Comparison of ENCODE assay signal across 1 cellular context in the genomic region with DNA sequence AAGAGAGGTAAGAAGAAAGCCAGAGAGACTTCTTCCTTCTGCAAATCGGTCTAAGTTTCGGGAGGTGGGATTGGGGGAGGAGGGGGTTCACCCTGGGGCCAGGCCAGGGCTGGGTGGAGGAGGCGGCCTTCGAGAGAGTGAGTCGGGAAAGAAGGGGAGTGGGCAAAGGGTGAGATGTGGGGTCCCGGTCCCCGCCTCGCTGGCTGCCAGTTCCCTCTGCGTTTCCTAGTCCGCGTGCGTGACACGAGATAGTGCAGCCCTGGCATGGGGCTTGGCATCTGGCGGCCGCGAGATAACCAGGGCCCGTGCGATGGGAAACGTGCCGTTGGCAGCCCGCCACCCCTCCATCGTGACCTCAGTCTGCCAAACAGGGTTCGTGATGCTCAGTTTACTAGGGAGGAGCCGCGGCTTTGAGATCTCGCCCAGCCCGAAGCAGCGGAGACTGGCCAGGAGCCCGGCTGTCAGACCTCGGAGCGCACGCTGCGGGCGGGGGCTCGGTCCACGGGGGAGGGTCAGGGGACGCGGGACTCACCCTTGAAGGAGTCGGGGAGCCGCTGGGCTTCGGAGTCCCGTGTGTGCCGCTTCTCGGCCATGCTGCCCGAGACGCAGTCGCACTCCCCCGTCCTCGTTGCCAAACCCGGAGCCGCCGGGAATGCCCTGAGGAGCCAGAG.
TF ChIP-seq lines count a peak whose summit lies in the region.

A gene with protein sequence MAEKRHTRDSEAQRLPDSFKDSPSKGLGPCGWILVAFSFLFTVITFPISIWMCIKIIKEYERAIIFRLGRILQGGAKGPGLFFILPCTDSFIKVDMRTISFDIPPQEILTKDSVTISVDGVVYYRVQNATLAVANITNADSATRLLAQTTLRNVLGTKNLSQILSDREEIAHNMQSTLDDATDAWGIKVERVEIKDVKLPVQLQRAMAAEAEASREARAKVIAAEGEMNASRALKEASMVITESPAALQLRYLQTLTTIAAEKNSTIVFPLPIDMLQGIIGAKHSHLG (minus strand): TSS at position 656 of the 671 bp plus-strand sequence. CDS start 63 bp downstream, at position 593.

TF ChIP-seq in SK-N-SH, 30 proteins besides CTCF, POLR2A, EP300 and RAD21 (continued from another document):
- TF ChIP-seq TCF12 (IDR thresholded peaks at IDR 0.05) (peak; percentile 40), POLR2AphosphoS5 (IDR thresholded peaks at IDR 0.05; ENCODE audit: low read depth, low read length) (peak; percentile 78), SIN3A (IDR thresholded peaks at IDR 0.05; ENCODE audit: borderline replicate concordance, low read depth, low read length) (peak; percentile 56; the same call in 1 of the 2 replicates), NFIC (IDR thresholded peaks at IDR 0.05; ENCODE audit: borderline replicate concordance) (peak; percentile 70), JUND (IDR thresholded peaks at IDR 0.05) (no peak), RXRA (IDR thresholded peaks at IDR 0.05; ENCODE audit: borderline replicate concordance, low read depth) (no peak), MXI1 (IDR thresholded peaks at IDR 0.05; ENCODE audit: low read depth, low read length) (peak; percentile 15; the same call in 1 of the 2 replicates)
- TF ChIP-seq, protein P1, sequence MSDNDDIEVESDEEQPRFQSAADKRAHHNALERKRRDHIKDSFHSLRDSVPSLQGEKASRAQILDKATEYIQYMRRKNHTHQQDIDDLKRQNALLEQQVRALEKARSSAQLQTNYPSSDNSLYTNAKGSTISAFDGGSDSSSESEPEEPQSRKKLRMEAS (IDR thresholded peaks at IDR 0.05; ENCODE audit: low read depth): peak; percentile 93
- TF ChIP-seq, protein P2, sequence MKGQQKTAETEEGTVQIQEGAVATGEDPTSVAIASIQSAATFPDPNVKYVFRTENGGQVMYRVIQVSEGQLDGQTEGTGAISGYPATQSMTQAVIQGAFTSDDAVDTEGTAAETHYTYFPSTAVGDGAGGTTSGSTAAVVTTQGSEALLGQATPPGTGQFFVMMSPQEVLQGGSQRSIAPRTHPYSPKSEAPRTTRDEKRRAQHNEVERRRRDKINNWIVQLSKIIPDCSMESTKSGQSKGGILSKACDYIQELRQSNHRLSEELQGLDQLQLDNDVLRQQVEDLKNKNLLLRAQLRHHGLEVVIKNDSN (IDR thresholded peaks at IDR 0.05; ENCODE audit: borderline replicate concordance, low read depth): 0 out of 2 replicates have a peak, but pooled peaks have one; percentile 47
